In genomic region chr2:113831156-113831555, GRCh38 we compare ENCODE assay signal across 12 cellular contexts. TPM values are rescaled to one million over a fixed set of nuclear protein-coding genes. Genes with fewer than 3 reads are reported as not detected.
DNase-seq lines count a peak whose midpoint lies in the region; ATAC-seq, FAIRE-seq and TF ChIP-seq lines count a peak whose summit lies in the region.
"Had no signal": no experiment of that assay in that cellular context is flagged by ENCODE, and none has a peak within 500 bp of the region (broad histone marks: within the 10 kb centered on the region; RNA-seq: fewer than 3 reads in every experiment).

No MANE protein-coding gene starts in this region.

- H3K27ac Mint-ChIP-seq in WTC11: no peak overlapping the region
- no peak overlapping the region for H3K27ac Mint-ChIP-seq in naive thymus-derived CD4-positive, alpha-beta T cell
- H3K27ac Mint-ChIP-seq: activated naive CD4-positive, alpha-beta T cell treated with anti-CD3 and anti-CD28 coated beads, Interleukin-2, amount 50 U/mL, for 72 hours had no signal

- H3K4me2 ChIP-seq in HepG2 (ENCODE audit: low read depth, low read length): no peak overlapping the region

- no peaks in the 10 kb centered on the region for H3K36me3 Mint-ChIP-seq in WTC11
- H3K36me3 Mint-ChIP-seq in naive thymus-derived CD4-positive, alpha-beta T cell: peaks cover 4 to 44% (median 25%) of the 10 kb centered on the region in 5 donors
- H3K36me3 Mint-ChIP-seq: activated naive CD4-positive, alpha-beta T cell treated with anti-CD3 and anti-CD28 coated beads, Interleukin-2, amount 50 U/mL, for 72 hours had no signal

- H4K20me1 ChIP-seq in HepG2 (ENCODE audit: insufficient read depth, low read length): no peaks in the 10 kb centered on the region

- in situ Hi-C loops in HepG2 (cut with HindIII; ENCODE audit: extremely low pct_ligation_motif_present, low pct_unique_long_range_greater_than_20kb): no loop called here

- H3K4me1 ChIP-seq in HepG2 (ENCODE audit: insufficient read depth, low read length) (peaks cover 9% of the 10 kb centered on the region; the same call in 1 of the 2 replicates), right lobe of liver (no peaks in the 10 kb centered on the region), upper lobe of left lung (no peaks in the 10 kb centered on the region)
- no peaks in the 10 kb centered on the region for H3K4me1 ChIP-seq in naive thymus-derived CD4-positive, alpha-beta T cell (ENCODE audit: control insufficient read depth in 2 of 2, insufficient read depth in 2 of 2, low read length in 2 of 2)

- TF ChIP-seq POLR2A in HepG2 (IDR thresholded peaks at IDR 0.05; ENCODE audit: insufficient read depth in 1 of 2, low read depth in 2 of 2, low read length in 2 of 2) (no peak), right lobe of liver (IDR thresholded peaks at IDR 0.05) (no peak), upper lobe of left lung (IDR thresholded peaks at IDR 0.05) (no peak)

- H3K27ac ChIP-seq in HepG2 (ENCODE audit: extremely low read length, insufficient read depth, low read length) (no peak overlapping the region), right lobe of liver (no peak overlapping the region), upper lobe of left lung (no peak overlapping the region)
- H3K27ac ChIP-seq in naive thymus-derived CD4-positive, alpha-beta T cell (ENCODE audit: low read depth, low read length): no peak overlapping the region

- 50% methylated on average over 6 of the region's 6 CpGs for WGBS in HepG2 (ENCODE audit: low lambda C conversion rate)
- 90% methylated on average over 3 of the region's 6 CpGs for WGBS in right lobe of liver (ENCODE audit: insufficient coverage, low coverage, low lambda C conversion rate, missing lambda C conversion rate)
- WGBS in upper lobe of left lung, 2 donors: 72 to 74% methylated on average over 6 of the region's 6 CpGs

- ATAC-seq in HepG2 (no peak), right lobe of liver (no peak), WTC11 (no peak), upper lobe of left lung (ENCODE audit: low FRiP score in 2 of 2) (no peak), HG02763 (IDR thresholded peaks at IDR 0.05; ENCODE audit: unreplicated experiment) (no peak)
- ATAC-seq in naive thymus-derived CD4-positive, alpha-beta T cell: no peak
- ATAC-seq: activated naive CD4-positive, alpha-beta T cell treated with anti-CD3 and anti-CD28 coated beads, Interleukin-2, amount 50 U/mL, for 72 hours; left cardiac atrium had no signal

- CTCF ChIA-PET in HepG2 (lab: Yijun Ruan, JAX; ENCODE audit: low intra/inter-chr PET ratio, low total read pairs): no interaction called here
- CTCF ChIA-PET in WTC11 (lab: Charles Lee): no interaction called here
- CTCF ChIA-PET in naive thymus-derived CD4-positive, alpha-beta T cell (lab: Charles Lee): no interaction called here

- no peak for FAIRE-seq in HepG2 (lab: Jason Lieb, UNC)

- TF ChIP-seq RAD21 in HepG2 (CRISPR knock-in tag; IDR thresholded peaks at IDR 0.05): no peak

- no peak for TF ChIP-seq EP300 in HepG2 (IDR thresholded peaks at IDR 0.05; ENCODE audit: low read depth in 2 of 2, low read length in 2 of 2)
- TF ChIP-seq EP300 in HepG2 (CRISPR knock-in tag; IDR thresholded peaks at IDR 0.05; ENCODE audit: borderline replicate concordance): no peak
- TF ChIP-seq EP300 in upper lobe of left lung (IDR thresholded peaks at IDR 0.05): no peak

- TF ChIP-seq CTCF in HepG2 (CRISPR knock-in tag; IDR thresholded peaks at IDR 0.05) (no peak), right lobe of liver (IDR thresholded peaks at IDR 0.05) (no peak), WTC11 (IDR thresholded peaks at IDR 0.05) (no peak), upper lobe of left lung (IDR thresholded peaks at IDR 0.05) (no peak)

- peaks cover 9% of the 10 kb centered on the region for H3K4me1 Mint-ChIP-seq in WTC11
- peaks cover 0 to 2% (median 0%) of the 10 kb centered on the region in 7 donors for H3K4me1 Mint-ChIP-seq in naive thymus-derived CD4-positive, alpha-beta T cell

- H3K4me3 Mint-ChIP-seq in WTC11: no peak overlapping the region
- H3K4me3 Mint-ChIP-seq in naive thymus-derived CD4-positive, alpha-beta T cell: no peak overlapping the region

- no peaks in the 10 kb centered on the region for H3K9me3 ChIP-seq in HepG2 (ENCODE audit: low read length)
- no peaks in the 10 kb centered on the region for H3K9me3 ChIP-seq in right lobe of liver
- no peaks in the 10 kb centered on the region for H3K9me3 ChIP-seq in upper lobe of left lung
- no peaks in the 10 kb centered on the region for H3K9me3 ChIP-seq in naive thymus-derived CD4-positive, alpha-beta T cell (ENCODE audit: control insufficient read depth in 2 of 3, low read length in 3 of 3)

- no peak overlapping the region for H3K9ac ChIP-seq in HepG2 (ENCODE audit: insufficient read depth, low read depth, low read length)

- intact Hi-C loops in HepG2 (cut with micrococcal nuclease; ENCODE audit: unreplicated experiment): no loop called here
- intact Hi-C loops in right lobe of liver (cut with DNase I): no loop called here
- intact Hi-C loops in naive thymus-derived CD4-positive, alpha-beta T cell (cut with micrococcal nuclease): no loop called here

- no peaks in the 10 kb centered on the region for H3K79me2 ChIP-seq in HepG2 (ENCODE audit: insufficient read depth, low read length)

- H3K27me3 Mint-ChIP-seq in WTC11 (ENCODE audit: low read depth): 0 out of 2 replicates have a peak, but pooled peaks cover 5% of the 10 kb centered on the region
- no peaks in the 10 kb centered on the region for H3K27me3 Mint-ChIP-seq in naive thymus-derived CD4-positive, alpha-beta T cell

- H2AFZ ChIP-seq in HepG2 (ENCODE audit: low read length): peak overlapping the region; percentile 22

- no peak overlapping the region for H3K4me3 ChIP-seq in HepG2 (replicated peaks in 1 of 3; ENCODE audit: insufficient read depth in 1 of 3, low read depth in 2 of 3, low read length in 3 of 3)
- no peak overlapping the region for H3K4me3 ChIP-seq in right lobe of liver
- no peak overlapping the region for H3K4me3 ChIP-seq in upper lobe of left lung
- H3K4me3 ChIP-seq in naive thymus-derived CD4-positive, alpha-beta T cell (ENCODE audit: low read length): no peak overlapping the region

- H3K27me3 ChIP-seq in HepG2 (ENCODE audit: control insufficient read depth in 1 of 2, insufficient read depth in 2 of 2, low read length in 2 of 2): no peaks in the 10 kb centered on the region
- no peaks in the 10 kb centered on the region for H3K27me3 ChIP-seq in right lobe of liver
- H3K27me3 ChIP-seq in upper lobe of left lung: no peaks in the 10 kb centered on the region
- H3K27me3 ChIP-seq in naive thymus-derived CD4-positive, alpha-beta T cell (ENCODE audit: control insufficient read depth in 2 of 2, insufficient read depth in 2 of 2, low read length in 2 of 2): no peaks in the 10 kb centered on the region

- no TSS peak for BruUV-seq in HepG2 (replicated peaks; lab: Mats Ljungman, UMichigan)

- peaks cover 7% of the 10 kb centered on the region; the same call in 1 of the 2 replicates for H3K9me3 Mint-ChIP-seq in WTC11
- H3K9me3 Mint-ChIP-seq in naive thymus-derived CD4-positive, alpha-beta T cell: peaks cover 0 to 7% (median 0%) of the 10 kb centered on the region in 11 donors

- POLR2A ChIA-PET in HepG2 (lab: Yijun Ruan, JAX): no interaction called here
- POLR2A ChIA-PET in WTC11 (lab: Charles Lee): no interaction called here
- POLR2A ChIA-PET in naive thymus-derived CD4-positive, alpha-beta T cell (lab: Charles Lee): interaction anchor here (0.6 kb wide), 1 partner anchor 24 kb away, joined by 3 read pairs; no protein-coding TSS in a partner anchor

- H3K36me3 ChIP-seq in HepG2 (replicated peaks in 1 of 2; ENCODE audit: control insufficient read depth in 1 of 2, insufficient read depth in 2 of 2, low read length in 2 of 2): no peaks in the 10 kb centered on the region
- H3K36me3 ChIP-seq in right lobe of liver: no peaks in the 10 kb centered on the region
- H3K36me3 ChIP-seq in upper lobe of left lung: no peaks in the 10 kb centered on the region
- no peaks in the 10 kb centered on the region for H3K36me3 ChIP-seq in naive thymus-derived CD4-positive, alpha-beta T cell (ENCODE audit: control insufficient read depth in 2 of 3, insufficient read depth in 3 of 3, low read length in 3 of 3)

- DNase-seq in HepG2 (ENCODE audit: low spot score) (no peak), right lobe of liver (no peak), WTC11 (ENCODE audit: low spot score) (no peak), inferior parietal cortex (ENCODE audit: extremely low spot score) (peak; percentile 34), upper lobe of left lung (no peak), NCI-H1092 (lab: John Stamatoyannopoulos, UW) (no peak)
- no peak for DNase-seq in naive thymus-derived CD4-positive, alpha-beta T cell
- DNase-seq: Karpas-422, left cardiac atrium, NCI-H2171 had no signal

RNA-seq across cellular contexts. Expression of gene ACTR3, which starts 58.7 kb away (rescaled TPM):
- total RNA-seq in HepG2 (2016; rRNA removed; fragmentation: Illumina TruSeq; extraction: Trizol) (225 and 321 TPM in 2 replicates), right lobe of liver (100 to 1,000 TPM in 1 of 6 experiments, 10 to 100 TPM in 5; 44.1 to 108 (median 66.2) TPM), WTC11 (2021) (148 to 169 TPM (median 149 TPM) in 3 replicates), upper lobe of left lung (100 to 1,000 TPM in 4 of 6 donors, 10 to 100 TPM in 2; 79.6 to 304 (median 139) TPM)
- total RNA-seq in HepG2 (2016; cell fraction: cytosol; rRNA removed; fragmentation: Illumina TruSeq; extraction: Trizol; ENCODE audit: low read depth): 18.8 and 19.5 TPM in 2 replicates
- total RNA-seq in HepG2 (2016; cell fraction: insoluble cytoplasmic fraction; rRNA removed; fragmentation: Illumina TruSeq; extraction: Trizol): 228 and 315 TPM in 2 replicates
- total RNA-seq in HepG2 (2016; cell fraction: membrane; rRNA removed; fragmentation: Illumina TruSeq; extraction: Trizol): 52.2 and 56.6 TPM in 2 replicates
- 127 and 131 TPM in 2 replicates for total RNA-seq in HepG2 (2016; cell fraction: nucleus; rRNA removed; fragmentation: Illumina TruSeq; extraction: Trizol)
- polyA plus RNA-seq in HepG2 (2011; rRNA removed): 97.1 and 123 TPM in 2 replicates
- 60.4 and 86.6 TPM in 2 replicates for polyA plus RNA-seq in HepG2 (2011; cell fraction: cytosol; rRNA removed)
- polyA plus RNA-seq in HepG2 (2011; cell fraction: nucleus; rRNA removed): 31.1 and 37.9 TPM in 2 replicates
- polyA plus RNA-seq in HepG2 (2012): 118 and 123 TPM in 2 replicates
- 12.9 and 14.5 TPM in 2 replicates for polyA plus RNA-seq in HepG2 (2016; cell fraction: cytosol; fragmentation: Illumina TruSeq; extraction: Trizol; ENCODE audit: low read depth)
- 250 and 264 TPM in 2 replicates for polyA plus RNA-seq in HepG2 (2016; cell fraction: insoluble cytoplasmic fraction; fragmentation: Illumina TruSeq; extraction: Trizol; ENCODE audit: low read depth)
- polyA plus RNA-seq in HepG2 (2016; cell fraction: membrane; fragmentation: Illumina TruSeq; extraction: Trizol; ENCODE audit: low read depth): 26.5 and 26.8 TPM in 2 replicates
- 96.6 and 101 TPM in 2 replicates for polyA plus RNA-seq in HepG2 (2016; cell fraction: nucleus; fragmentation: Illumina TruSeq; extraction: Trizol; ENCODE audit: insufficient read depth, low read depth)
- 74.5 and 227 TPM in 2 replicates for polyA minus RNA-seq in HepG2 (2011; rRNA and poly(A)+ RNA removed; ENCODE audit: low replicate concordance)
- 198 and 203 TPM in 2 replicates for polyA minus RNA-seq in HepG2 (2011; cell fraction: cytosol; rRNA and poly(A)+ RNA removed)
- polyA minus RNA-seq in HepG2 (2011; cell fraction: nucleus; rRNA and poly(A)+ RNA removed): 201 and 233 TPM in 2 replicates
- total RNA-seq in naive thymus-derived CD4-positive, alpha-beta T cell: 100 to 1,000 TPM; 172 to 612 (median 213) TPM
- polyA plus RNA-seq in naive thymus-derived CD4-positive, alpha-beta T cell: 100 to 1,000 TPM; 438 to 486 TPM

Comparison
In these comparisons a context has a peak if more than half of its experiments do, and no peak if none do; other contexts are left out.
1. Of the 50 proteins assayed by ChIP-seq in both HepG2 and WTC11: peak only in HepG2: none; only in WTC11: NFE2L1; in both: none; in neither: 48; mixed calls (peak in some experiments, not most) for 1.